In genomic region chr14:93112891-93113677, GRCh38 we compare ENCODE assay signal across 1 cellular context.
TF ChIP-seq lines count a peak whose summit lies in the region.

No MANE protein-coding gene starts in this region.

TF ChIP-seq in K562, 482 proteins besides CTCF, POLR2A, EP300 and RAD21 (continued from another document and continues in another):
- TF ChIP-seq PRDM10 (IDR thresholded peaks at IDR 0.05; ENCODE audit: partially characterized antibody) = peak; percentile 84
- no peak for TF ChIP-seq GABPB1 (CRISPR knock-in tag; IDR thresholded peaks at IDR 0.05)
- TF ChIP-seq ZNF444 (CRISPR knock-in tag; IDR thresholded peaks at IDR 0.05) = no peak
- TF ChIP-seq L3MBTL2 (IDR thresholded peaks at IDR 0.05) = peak; percentile 64
- TF ChIP-seq ZNF263 (CRISPR knock-in tag; IDR thresholded peaks at IDR 0.05; ENCODE audit: borderline replicate concordance) = no peak
- TF ChIP-seq SOX6 (IDR thresholded peaks at IDR 0.05) = no peak
- TF ChIP-seq FOXO4 (CRISPR knock-in tag; IDR thresholded peaks at IDR 0.05) = no peak
- no peak for TF ChIP-seq TSHZ1 (CRISPR knock-in tag; IDR thresholded peaks at IDR 0.05)
- TF ChIP-seq RFX7 (CRISPR knock-in tag; IDR thresholded peaks at IDR 0.05) = no peak
- no peak for TF ChIP-seq TAF1 (IDR thresholded peaks at IDR 0.05; ENCODE audit: control insufficient read depth, extremely low read depth, insufficient read depth, low read length, severe bottlenecking)
- no peak for TF ChIP-seq NR4A1 (CRISPR knock-in tag; IDR thresholded peaks at IDR 0.05)
- TF ChIP-seq NR4A1 (tag; IDR thresholded peaks at IDR 0.05) = no peak
- peak; percentile 64 for TF ChIP-seq ZSCAN29 (IDR thresholded peaks at IDR 0.05)
- TF ChIP-seq HNRNPL (IDR thresholded peaks at IDR 0.05; ENCODE audit: low read depth, low read length) = no peak
- 0 out of 2 replicates have a peak, but pooled peaks have one; percentile 16 for TF ChIP-seq TEAD4 (IDR thresholded peaks at IDR 0.05; ENCODE audit: low read length)
- no peak for TF ChIP-seq TEAD4 (CRISPR knock-in tag; IDR thresholded peaks at IDR 0.05; ENCODE audit: borderline replicate concordance)
- TF ChIP-seq HDAC3 (IDR thresholded peaks at IDR 0.05; ENCODE audit: borderline replicate concordance, partially characterized antibody) = no peak
- no peak for TF ChIP-seq MEF2A (IDR thresholded peaks at IDR 0.05; ENCODE audit: control insufficient read depth, low read depth, low read length)
- TF ChIP-seq ZNF589 (CRISPR knock-in tag; IDR thresholded peaks at IDR 0.05; ENCODE audit: low read depth) = no peak
- TF ChIP-seq ZNF12 (CRISPR knock-in tag; IDR thresholded peaks at IDR 0.05) = no peak
- peak; percentile 13 for TF ChIP-seq MEIS2 (IDR thresholded peaks at IDR 0.05; ENCODE audit: partially characterized antibody)
- no peak for TF ChIP-seq ARID4B (CRISPR knock-in tag; IDR thresholded peaks at IDR 0.05)
- no peak for TF ChIP-seq CXXC5 (CRISPR knock-in tag; IDR thresholded peaks at IDR 0.05)
- TF ChIP-seq CTCFL (IDR thresholded peaks at IDR 0.05; ENCODE audit: borderline replicate concordance, insufficient read depth, low read depth, low read length, poor library complexity, severe bottlenecking) = no peak
- TF ChIP-seq HDAC8 (tag; IDR thresholded peaks at IDR 0.05) = no peak
- no peak for TF ChIP-seq SRSF7 (optimal IDR thresholded peaks at IDR 0.05; ENCODE audit: low read depth, low read length)
- TF ChIP-seq TCF7L2 (IDR thresholded peaks at IDR 0.05; ENCODE audit: low read depth, low read length) = no peak
- TF ChIP-seq DEAF1 (CRISPR knock-in tag; IDR thresholded peaks at IDR 0.05) = peak; percentile 12
- peak; percentile 87 for TF ChIP-seq ZNF134 (CRISPR knock-in tag; conservative IDR thresholded peaks at IDR 0.05)
- TF ChIP-seq ZNF518B (CRISPR knock-in tag; IDR thresholded peaks at IDR 0.05) = no peak
- no peak for TF ChIP-seq ZNF655 (CRISPR knock-in tag; IDR thresholded peaks at IDR 0.05)
- no peak for TF ChIP-seq NELFE (IDR thresholded peaks at IDR 0.05; ENCODE audit: insufficient read depth, insufficient read length)
- TF ChIP-seq SMC3 (conservative IDR thresholded peaks at IDR 0.05; ENCODE audit: insufficient read depth, low read depth, low read length) = peak; percentile 49; the same call in 1 of the 2 replicates
